Comparison of ENCODE assay signal across 9 cellular contexts in genomic region chr17:7176870-7177209, GRCh38. TPM values are rescaled to one million over a fixed set of nuclear protein-coding genes. Genes with fewer than 3 reads are reported as not detected.
A peak's percentile ranks its signal among the peaks of the same experiment; 100 is the strongest.
DNase-seq lines count a peak whose midpoint lies in the region; ATAC-seq and TF ChIP-seq lines count a peak whose summit lies in the region.
"Had no signal": no experiment of that assay in that cellular context is flagged by ENCODE, and none has a peak within 500 bp of the region (broad histone marks: within the 10 kb centered on the region; RNA-seq: fewer than 3 reads in every experiment).

No MANE protein-coding gene starts in this region.

- TF ChIP-seq POLR2A in sigmoid colon (IDR thresholded peaks at IDR 0.05) (no peak), GM18505 (IDR thresholded peaks at IDR 0.05; ENCODE audit: borderline replicate concordance, extremely low read depth, insufficient read depth, insufficient read length) (no peak)

- H3K79me2 ChIP-seq in H9 (ENCODE audit: insufficient read depth, low read length) = no peaks in the 10 kb centered on the region

- CTCF ChIA-PET in WTC11 (lab: Charles Lee) = interaction anchor here (0.7 to 4.5 kb wide), 35 partner anchors 9 to 211 kb away, joined by 3 to 75 read pairs (median 6); partner anchors contain the start of genes ACADVL, DLG4, PHF23 and SLC16A11

- H3K27me3 Mint-ChIP-seq in H9 (ENCODE audit: low read depth) (peaks cover 34% of the 10 kb centered on the region), WTC11 (ENCODE audit: low read depth) (peaks cover 10% of the 10 kb centered on the region)

- H2AK5ac ChIP-seq in H9 (ENCODE audit: insufficient read length, low read length) = no peak overlapping the region

- no peak overlapping the region for H3T11ph ChIP-seq in H9 (ENCODE audit: low read length)

- no peak overlapping the region for H3K9ac ChIP-seq in H9 (ENCODE audit: extremely low read depth, insufficient read length, low read length)

- H3K4me3 Mint-ChIP-seq in H9 = no peak overlapping the region
- no peak overlapping the region for H3K4me3 Mint-ChIP-seq in WTC11

- H3K79me1 ChIP-seq in H9 (ENCODE audit: insufficient read depth, low read depth, low read length, poor library complexity, severe bottlenecking) = no peaks in the 10 kb centered on the region

- no peak overlapping the region for H3K18ac ChIP-seq in H9 (ENCODE audit: insufficient read length, low read depth, low read length)

- H3K4ac ChIP-seq in H9 (ENCODE audit: low read depth, low read length) = no peak overlapping the region

- ATAC-seq in WTC11 = peak; percentile 9
- no peak for ATAC-seq in GM21390 (IDR thresholded peaks at IDR 0.05; ENCODE audit: unreplicated experiment)
- no peak for ATAC-seq in GM18505 (IDR thresholded peaks at IDR 0.05; ENCODE audit: unreplicated experiment)

- intact Hi-C loops in sigmoid colon (cut with DNase I) = loop anchor here (2.0 kb wide), 1 partner anchor 124 kb away; no protein-coding TSS in a partner anchor

- H3K36me3 ChIP-seq in sigmoid colon = no peaks in the 10 kb centered on the region
- H3K36me3 ChIP-seq: colonic mucosa had no signal

- no peak overlapping the region for H3K23ac ChIP-seq in H9 (ENCODE audit: insufficient read length, low read depth, low read length)

- WGBS in H9 (ENCODE audit: extremely low coverage, insufficient read length, low lambda C conversion rate) = no CpG with 5 or more reads among the region's 17 CpGs
- WGBS in sigmoid colon, 2 donors = 5 to 24% methylated on average over 17 of the region's 17 CpGs

- peak overlapping the region; percentile 61 for H3K4me3 ChIP-seq in iPS-11a (ENCODE audit: low read depth, low read length)
- H3K4me3 ChIP-seq in sigmoid colon = peak overlapping the region in 3 of 4 donors; percentile 14 to 41 (median 34)

- no peak overlapping the region for H2AFZ ChIP-seq in H9 (ENCODE audit: low read length)

- no peak overlapping the region for H2BK12ac ChIP-seq in H9 (ENCODE audit: insufficient read length, low read depth, low read length)

- no peak overlapping the region for H2BK120ac ChIP-seq in H9 (ENCODE audit: low read depth, low read length, poor library complexity, severe bottlenecking)

- TF ChIP-seq CTCF in H9 (conservative IDR thresholded peaks at IDR 0.05) (no peak), WTC11 (IDR thresholded peaks at IDR 0.05) (no peak), sigmoid colon (IDR thresholded peaks at IDR 0.05) (no peak)

- no peak overlapping the region for H4K91ac ChIP-seq in H9 (ENCODE audit: insufficient read length, low read depth, low read length)

- H2BK20ac ChIP-seq in H9 (ENCODE audit: low read depth, low read length, poor library complexity, severe bottlenecking) = no peak overlapping the region

- H3K4me1 Mint-ChIP-seq in H9 = peaks cover 5 to 10% of the 10 kb centered on the region in 2 experiments; a peak in 3 of 4 replicates
- peaks cover 12% of the 10 kb centered on the region for H3K4me1 Mint-ChIP-seq in WTC11

- no peak overlapping the region for H3K56ac ChIP-seq in H9 (ENCODE audit: insufficient read length, low read depth, low read length)

- peak overlapping the region; percentile 2 for H4K5ac ChIP-seq in H9 (ENCODE audit: insufficient read length, low read depth, low read length)

- no peak overlapping the region for H3K27ac Mint-ChIP-seq in H9
- no peak overlapping the region for H3K27ac Mint-ChIP-seq in WTC11

- POLR2A ChIA-PET in WTC11 (lab: Charles Lee) = interaction anchor here (1.3 to 1.9 kb wide), 3 partner anchors 44 to 134 kb away, joined by 3 to 8 read pairs (median 4); partner anchors contain the start of gene ACADVL

- H2BK15ac ChIP-seq in H9 (ENCODE audit: low read depth, low read length) = no peak overlapping the region

- peaks cover 5% of the 10 kb centered on the region; the same call in 1 of the 2 replicates for H3K27me3 ChIP-seq in H9 (ENCODE audit: insufficient read depth, low read length)
- H3K27me3 ChIP-seq in sigmoid colon = peaks cover 0 to 50% (median 26%) of the 10 kb centered on the region in 3 donors
- H3K27me3 ChIP-seq: colonic mucosa had no signal

- H3K23me2 ChIP-seq in H9 (ENCODE audit: insufficient read length, low read depth, low read length, poor library complexity, severe bottlenecking) = peaks cover 16% of the 10 kb centered on the region

- no peaks in the 10 kb centered on the region for H4K20me1 ChIP-seq in H9 (ENCODE audit: control insufficient read depth, insufficient read depth, insufficient read length)

- TF ChIP-seq EP300 in sigmoid colon (IDR thresholded peaks at IDR 0.05) = no peak

- no peak overlapping the region for H4K8ac ChIP-seq in H9 (replicated peaks; ENCODE audit: insufficient read length, low read depth, low read length)

- no peaks in the 10 kb centered on the region; the same call in 1 of the 2 replicates for H3K4me1 ChIP-seq in H9 (ENCODE audit: insufficient read depth, low read length)
- peaks cover 0 to 18% (median 16%) of the 10 kb centered on the region in 4 donors for H3K4me1 ChIP-seq in sigmoid colon

- H3K36me3 Mint-ChIP-seq in H9 (ENCODE audit: insufficient read depth in 1 of 3, low read depth in 3 of 3) (no peaks in the 10 kb centered on the region), WTC11 (no peaks in the 10 kb centered on the region; the same call in none of the 2 replicates)

- H3K9me3 Mint-ChIP-seq in H9 (no peaks in the 10 kb centered on the region), WTC11 (no peaks in the 10 kb centered on the region)

- H3K4me2 ChIP-seq in H9 (ENCODE audit: insufficient read depth, insufficient read length, low read length) = peak overlapping the region; percentile 91

- H3K14ac ChIP-seq in H9 (ENCODE audit: insufficient read depth, low read length) = no peak overlapping the region

- DNase-seq in H9 (peak; percentile 72), WTC11 (ENCODE audit: low spot score) (peak; percentile 37), sigmoid colon (no peak)
- DNase-seq in activated CD4-positive, alpha-beta T cell treated with anti-CD3 and anti-CD28 coated beads for 4 hours = no peak
- DNase-seq: NCI-H1436 treated with DMSO at 0.1 percent for 48 hours had no signal

- H2BK5ac ChIP-seq in H9 (ENCODE audit: insufficient read length, low read length) = no peak overlapping the region

- H3K27ac ChIP-seq in H9 (ENCODE audit: insufficient read length, low read depth, low read length) (no peak overlapping the region), sigmoid colon (no peak overlapping the region)
- H3K27ac ChIP-seq: colonic mucosa had no signal

- H3K9me3 ChIP-seq in H9 (ENCODE audit: control insufficient read depth, low read depth, low read length) (no peaks in the 10 kb centered on the region), sigmoid colon (no peaks in the 10 kb centered on the region)
- H3K9me3 ChIP-seq: colonic mucosa had no signal

TF ChIP-seq in WTC11, 78 proteins besides CTCF, POLR2A, EP300 and RAD21 (continues in another document):
- no peak for TF ChIP-seq SOX15 (CRISPR knock-in tag; IDR thresholded peaks at IDR 0.05)
- no peak for TF ChIP-seq CDX4 (CRISPR knock-in tag; IDR thresholded peaks at IDR 0.05; ENCODE audit: borderline replicate concordance)
- TF ChIP-seq NFE2L1 (CRISPR knock-in tag; IDR thresholded peaks at IDR 0.05) = no peak
- no peak for TF ChIP-seq MXD4 (CRISPR knock-in tag; IDR thresholded peaks at IDR 0.05; ENCODE audit: borderline replicate concordance)
- TF ChIP-seq ZNF121 (CRISPR knock-in tag; IDR thresholded peaks at IDR 0.05) = no peak
- TF ChIP-seq, protein P1, sequence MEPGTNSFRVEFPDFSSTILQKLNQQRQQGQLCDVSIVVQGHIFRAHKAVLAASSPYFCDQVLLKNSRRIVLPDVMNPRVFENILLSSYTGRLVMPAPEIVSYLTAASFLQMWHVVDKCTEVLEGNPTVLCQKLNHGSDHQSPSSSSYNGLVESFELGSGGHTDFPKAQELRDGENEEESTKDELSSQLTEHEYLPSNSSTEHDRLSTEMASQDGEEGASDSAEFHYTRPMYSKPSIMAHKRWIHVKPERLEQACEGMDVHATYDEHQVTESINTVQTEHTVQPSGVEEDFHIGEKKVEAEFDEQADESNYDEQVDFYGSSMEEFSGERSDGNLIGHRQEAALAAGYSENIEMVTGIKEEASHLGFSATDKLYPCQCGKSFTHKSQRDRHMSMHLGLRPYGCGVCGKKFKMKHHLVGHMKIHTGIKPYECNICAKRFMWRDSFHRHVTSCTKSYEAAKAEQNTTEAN (CRISPR knock-in tag; IDR thresholded peaks at IDR 0.05) = no peak
- TF ChIP-seq NFYB (CRISPR knock-in tag; conservative IDR thresholded peaks at IDR 0.05; ENCODE audit: low read depth) = no peak
- no peak for TF ChIP-seq NFATC4 (CRISPR knock-in tag; IDR thresholded peaks at IDR 0.05)
- no peak for TF ChIP-seq SMAD3 (CRISPR knock-in tag; IDR thresholded peaks at IDR 0.05; ENCODE audit: borderline replicate concordance)
- no peak for TF ChIP-seq ATF2 (CRISPR knock-in tag; IDR thresholded peaks at IDR 0.05; ENCODE audit: borderline replicate concordance, low read depth)

RNA-seq across cellular contexts. Expression of gene ASGR1, which starts 2.3 kb away (rescaled TPM):
- total RNA-seq in H9 (2021) (5.2 and 5.9 TPM in 2 replicates), WTC11 (2021) (13.3 to 17.7 TPM (median 15.8 TPM) in 3 replicates), sigmoid colon (under 1 TPM in 2 of 4 donors, not detected in 2; 0.36 to 0.55 TPM)
- 1 to 10 TPM; 1.7 to 2.4 (median 2.3) TPM for polyA plus RNA-seq in sigmoid colon

RNA-seq across cellular contexts. Expression of gene DLG4, which starts 42.8 kb away (rescaled TPM):
- total RNA-seq in H9 (2021) = 38.2 and 38.3 TPM in 2 replicates
- total RNA-seq in WTC11 (2021) = 47.1 to 59.7 TPM (median 48.0 TPM) in 3 replicates
- 10 to 100 TPM; 14.6 to 27.4 (median 16.7) TPM for total RNA-seq in sigmoid colon
- polyA plus RNA-seq in sigmoid colon = 1 to 10 TPM; 1.6 to 8.3 (median 5.4) TPM

RNA-seq across cellular contexts. Expression of gene ACADVL, which starts 42.9 kb away (rescaled TPM):
- total RNA-seq in H9 (2021) (272 and 283 TPM in 2 replicates), WTC11 (2021) (213 to 236 TPM (median 221 TPM) in 3 replicates), sigmoid colon (100 to 1,000 TPM; 311 to 569 (median 338) TPM)
- polyA plus RNA-seq in sigmoid colon = 100 to 1,000 TPM; 211 to 587 (median 491) TPM

RNA-seq across cellular contexts. Expression of gene DVL2, which starts 57.5 kb away (rescaled TPM):
- total RNA-seq in H9 (2021) (82.9 and 84.1 TPM in 2 replicates), WTC11 (2021) (57.6 to 67.3 TPM (median 59.8 TPM) in 3 replicates), sigmoid colon (10 to 100 TPM; 36.4 to 56.2 (median 41.8) TPM)
- 10 to 100 TPM; 12.0 to 30.7 (median 13.2) TPM for polyA plus RNA-seq in sigmoid colon

Comparison
In these comparisons a context has a peak if more than half of its experiments do, and no peak if none do; other contexts are left out.
1. DNase-seq: peak in H9 (single experiment) and WTC11 (single experiment); none in sigmoid colon (single experiment) and activated CD4-positive, alpha-beta T cell treated with anti-CD3 and anti-CD28 coated beads for 4 hours (0 of 2).